20 cellular contexts compared by ENCODE assay signal in the genomic region with DNA sequence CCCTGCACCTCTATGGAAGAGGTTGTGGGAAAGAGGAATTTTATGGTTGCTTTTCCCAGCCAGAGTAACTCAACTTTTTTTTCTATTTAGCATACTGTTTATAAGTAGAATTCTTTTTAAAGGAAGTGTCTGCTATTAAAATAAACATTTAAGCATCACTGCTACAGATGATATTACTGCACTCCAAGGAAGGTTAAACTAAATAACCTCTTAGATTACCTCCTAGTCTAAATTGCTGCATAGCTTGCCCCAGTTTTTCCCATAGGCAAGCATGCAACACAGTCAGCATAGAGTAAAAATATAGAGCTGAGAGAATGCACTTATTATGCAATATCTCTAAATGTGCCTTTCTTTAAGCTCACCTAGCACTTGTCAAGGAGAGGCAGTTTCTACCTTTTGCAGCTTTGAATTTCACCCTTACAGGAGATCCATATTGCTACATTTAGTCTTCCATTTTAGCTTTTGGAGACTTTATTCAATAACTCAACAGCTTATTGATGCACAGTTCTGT.
DNase-seq lines count a peak whose midpoint lies in the region; ATAC-seq, FAIRE-seq and TF ChIP-seq lines count a peak whose summit lies in the region.
"Had no signal": no experiment of that assay in that cellular context is flagged by ENCODE, and none has a peak within 500 bp of the region (broad histone marks: within the 10 kb centered on the region; RNA-seq: fewer than 3 reads in every experiment).

No MANE protein-coding gene starts in this region.

- peak overlapping the region in 2 of 3 experiments; percentile 46 to 48 for H3K27ac Mint-ChIP-seq in nephron
- H3K27ac Mint-ChIP-seq: CD4-positive, alpha-beta memory T cell; H9 had no signal

- TF ChIP-seq POLR2A in H54 (IDR thresholded peaks at IDR 0.05; ENCODE audit: low read depth, low read length) = no peak

- peak; percentile 52 for DNase-seq in H4 (ENCODE audit: low spot score)
- DNase-seq in astrocyte of the spinal cord (ENCODE audit: low read depth, low spot score) = peak; percentile 39
- DNase-seq in fibroblast of villous mesenchyme (ENCODE audit: low read depth) = peak; percentile 70
- no peak for DNase-seq in H54 (ENCODE audit: insufficient read length, low spot score)
- DNase-seq in left lobe of liver (ENCODE audit: low spot score) = no peak
- DNase-seq: BE2C; CD4-positive, alpha-beta memory T cell; COR-L47; DMS153; DMS79 treated with DMSO at 0.1 percent for 48 hours; GDM1; GM23248; H9; KBM-7 had no signal

- H3K4me3 ChIP-seq in astrocyte of the spinal cord (ENCODE audit: low read depth, low read length) (no peak overlapping the region), fibroblast of villous mesenchyme (ENCODE audit: low read depth, low read length) (no peak overlapping the region)
- H3K4me3 ChIP-seq: GM23248 had no signal

- H3K9me3 Mint-ChIP-seq in nephron = peaks cover 3% of the 10 kb centered on the region
- H3K9me3 Mint-ChIP-seq: H9 had no signal

- H3K36me3 Mint-ChIP-seq in nephron (ENCODE audit: low read depth) = no peaks in the 10 kb centered on the region
- H3K36me3 Mint-ChIP-seq: CD4-positive, alpha-beta memory T cell had no signal

- peaks cover 29% of the 10 kb centered on the region for H3K4me1 Mint-ChIP-seq in nephron
- H3K4me1 Mint-ChIP-seq: CD4-positive, alpha-beta memory T cell had no signal

- ATAC-seq in esophagus mucosa (no peak), GM21619 (IDR thresholded peaks at IDR 0.05; ENCODE audit: unreplicated experiment) (no peak), left lobe of liver (no peak)

- FAIRE-seq in H54 (lab: Jason Lieb, UNC) = no peak
- FAIRE-seq: A204.1, D721Med, GM12892 had no signal

- no peaks in the 10 kb centered on the region for H3K27me3 Mint-ChIP-seq in nephron (ENCODE audit: low read depth)

- H3K4me3 Mint-ChIP-seq in nephron = no peak overlapping the region
- H3K4me3 Mint-ChIP-seq: CD4-positive, alpha-beta memory T cell; H9 had no signal

- in situ Hi-C loops in astrocyte of the spinal cord (cut with HindIII; ENCODE audit: low sequenced_read_pairs) = no loop called here

- no peak for TF ChIP-seq CTCF in astrocyte of the spinal cord (IDR thresholded peaks at IDR 0.05; ENCODE audit: low read depth, low read length)
- no peak for TF ChIP-seq CTCF in fibroblast of villous mesenchyme (IDR thresholded peaks at IDR 0.05; ENCODE audit: insufficient read depth, low read depth, low read length)
- no peak for TF ChIP-seq CTCF in nephron (IDR thresholded peaks at IDR 0.05; ENCODE audit: unreplicated experiment in 3 of 3)

Comparison
In these comparisons a context has a peak if more than half of its experiments do, and no peak if none do; other contexts are left out.
1. DNase-seq: peak in H4 (single experiment), astrocyte of the spinal cord (single experiment) and fibroblast of villous mesenchyme (single experiment); none in H54 (single experiment) and left lobe of liver (single experiment).